17 cellular contexts compared by ENCODE assay signal in the genomic region with DNA sequence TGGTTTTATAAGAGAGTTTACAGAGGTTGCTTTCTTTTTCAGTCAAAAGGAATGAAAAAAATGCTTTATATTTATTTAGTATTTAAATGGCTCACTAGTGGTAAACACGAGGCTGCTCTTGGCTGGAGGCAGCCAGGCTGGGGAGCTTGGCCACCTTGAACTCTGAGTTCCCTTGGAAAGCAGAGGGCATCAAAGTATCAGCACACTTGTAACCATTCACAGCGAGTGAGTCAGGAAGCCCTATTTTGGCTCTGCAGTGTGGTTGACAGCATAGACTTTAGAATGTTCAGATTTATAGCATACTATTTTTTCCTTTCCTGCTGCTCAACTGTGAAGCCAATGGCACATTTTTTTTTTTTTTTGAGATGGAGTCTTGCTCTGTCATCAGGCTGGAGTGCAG. TPM values are rescaled to one million over a fixed set of nuclear protein-coding genes. Genes with fewer than 3 reads are reported as not detected.
DNase-seq lines count a peak whose midpoint lies in the region; ATAC-seq and TF ChIP-seq lines count a peak whose summit lies in the region.
"Had no signal": no experiment of that assay in that cellular context is flagged by ENCODE, and none has a peak within 500 bp of the region (broad histone marks: within the 10 kb centered on the region; RNA-seq: fewer than 3 reads in every experiment).

No MANE protein-coding gene starts in this region.

- DNase-seq in AG08395 (ENCODE audit: low spot score) (peak; percentile 82), HCEC 1CT (peak; percentile 50), astrocyte of the cerebellum (ENCODE audit: low read depth) (peak; percentile 18), left kidney (ENCODE audit: low read depth, low spot score) (peak; percentile 34), A673 (ENCODE audit: low spot score) (no peak), KBM-7 (no peak), WTC11 (ENCODE audit: low spot score) (no peak)
- DNase-seq: activated CD4-positive, alpha-beta T cell treated with anti-CD3 and anti-CD28 coated beads for 1 hour; NCI-H1417 treated with DMSO at 0.1 percent for 48 hours; NCI-H774; stimulated activated CD4-positive, alpha-beta T cell treated with anti-CD3 and anti-CD28 coated beads, Interleukin-2, amount 100 ng/mL, for 48 hours had no signal

- no peak overlapping the region for H3K27ac ChIP-seq in A673 (ENCODE audit: low read depth, low read length, poor library complexity, severe bottlenecking)
- H3K27ac ChIP-seq: breast epithelium had no signal

- no peak overlapping the region for H3K4me3 Mint-ChIP-seq in WTC11
- H3K4me3 Mint-ChIP-seq: activated T-helper 1 cell treated with anti-CD3 and anti-CD28 coated beads, Interleukin-12 subunit alpha, Interleukin-12 subunit beta, Interleukin-2, Interleukin-4 antibody, amounts not matched to agents 30 ng/mL and 10 ng/mL and 1 ng/mL, durations not matched to agents 14 hours and 24 hours and 36 hours; stimulated activated effector memory CD8-positive, alpha-beta T cell treated with anti-CD3 and anti-CD28 coated beads, Interleukin-12 subunit alpha, Interleukin-12 subunit beta, amount 100 ng/mL, for 72 hours had no signal

- H3K27me3 ChIP-seq in A673 (replicated peaks; ENCODE audit: insufficient read depth, low read depth, low read length, poor library complexity), result no peaks in the 10 kb centered on the region
- H3K27me3 ChIP-seq: breast epithelium had no signal

- intact Hi-C loops in A673 (cut with micrococcal nuclease; ENCODE audit: unreplicated experiment), result loop anchor here (5.0 kb wide), 1 partner anchor 91 kb away; a partner anchor contains a TSS

- H3K36me3 Mint-ChIP-seq in WTC11, result no peaks in the 10 kb centered on the region
- H3K36me3 Mint-ChIP-seq: stimulated activated effector memory CD8-positive, alpha-beta T cell treated with anti-CD3 and anti-CD28 coated beads, Interleukin-12 subunit alpha, Interleukin-12 subunit beta, amount 100 ng/mL, for 72 hours had no signal

- H3K27ac Mint-ChIP-seq in WTC11, result no peak overlapping the region
- H3K27ac Mint-ChIP-seq: activated T-helper 1 cell treated with anti-CD3 and anti-CD28 coated beads, Interleukin-12 subunit alpha, Interleukin-12 subunit beta, Interleukin-2, Interleukin-4 antibody, amounts not matched to agents 30 ng/mL and 10 ng/mL and 1 ng/mL, durations not matched to agents 14 hours and 24 hours and 36 hours; progenitor cell of endocrine pancreas; stimulated activated effector memory CD8-positive, alpha-beta T cell treated with anti-CD3 and anti-CD28 coated beads, Interleukin-12 subunit alpha, Interleukin-12 subunit beta, amount 100 ng/mL, for 72 hours had no signal

- no peaks in the 10 kb centered on the region for H3K36me3 ChIP-seq in A673 (ENCODE audit: insufficient read depth, low read length, poor library complexity, severe bottlenecking)
- H3K36me3 ChIP-seq: breast epithelium had no signal

- CTCF ChIA-PET in A673 (lab: Charles Lee) (no interaction called here), WTC11 (lab: Charles Lee) (no interaction called here)

- no TSS peak for BruUV-seq in A673 (replicated peaks; lab: Mats Ljungman, UMichigan)

- H3K9me3 ChIP-seq in A673 (ENCODE audit: low read depth, low read length, poor library complexity, severe bottlenecking), result no peaks in the 10 kb centered on the region
- H3K9me3 ChIP-seq: breast epithelium had no signal

- TF ChIP-seq CTCF in astrocyte of the cerebellum (IDR thresholded peaks at IDR 0.05; ENCODE audit: low read depth, low read length, missing control alignments), result no peak
- TF ChIP-seq CTCF in A673 (conservative IDR thresholded peaks at IDR 0.05; ENCODE audit: low read depth, low read length), result no peak
- no peak for TF ChIP-seq CTCF in WTC11 (IDR thresholded peaks at IDR 0.05)

- POLR2A ChIA-PET in A673 (lab: Charles Lee; ENCODE audit: low non-redundant PET), result no interaction called here
- POLR2A ChIA-PET in WTC11 (lab: Charles Lee), result no interaction called here

- in situ Hi-C loops in astrocyte of the cerebellum (cut with HindIII; ENCODE audit: low sequenced_read_pairs) (loop anchor here (25.0 kb wide), 1 partner anchor 261 kb away; no protein-coding TSS in a partner anchor), KBM-7 (cut with MboI; ENCODE audit: low pct_unique_long_range_greater_than_20kb, low sequenced_read_pairs) (no loop called here)

- no peaks in the 10 kb centered on the region; the same call in 1 of the 2 replicates for H3K27me3 Mint-ChIP-seq in WTC11 (ENCODE audit: low read depth)

- no peak overlapping the region for H3K4me3 ChIP-seq in astrocyte of the cerebellum (ENCODE audit: low read depth, low read length)
- H3K4me3 ChIP-seq in A673 (ENCODE audit: low read depth, low read length, poor library complexity, severe bottlenecking), result no peak overlapping the region
- H3K4me3 ChIP-seq: breast epithelium had no signal

- H3K4me1 ChIP-seq in A673 (ENCODE audit: insufficient read depth, low read length, poor library complexity, severe bottlenecking), result peaks cover 3% of the 10 kb centered on the region
- H3K4me1 ChIP-seq: breast epithelium had no signal

- peaks cover 16% of the 10 kb centered on the region for H3K4me1 Mint-ChIP-seq in WTC11

- ATAC-seq in HG03378 (IDR thresholded peaks at IDR 0.05; ENCODE audit: unreplicated experiment) (no peak), WTC11 (no peak)
- ATAC-seq: HCT116; stimulated activated effector memory CD8-positive, alpha-beta T cell treated with anti-CD3 and anti-CD28 coated beads, Interleukin-12 subunit alpha, Interleukin-12 subunit beta, amount 100 ng/mL, for 72 hours had no signal

- no peaks in the 10 kb centered on the region for H3K9me3 Mint-ChIP-seq in WTC11
- H3K9me3 Mint-ChIP-seq: activated T-helper 1 cell treated with anti-CD3 and anti-CD28 coated beads, Interleukin-12 subunit alpha, Interleukin-12 subunit beta, Interleukin-2, Interleukin-4 antibody, amounts not matched to agents 30 ng/mL and 10 ng/mL and 1 ng/mL, durations not matched to agents 14 hours and 24 hours and 36 hours; stimulated activated effector memory CD8-positive, alpha-beta T cell treated with anti-CD3 and anti-CD28 coated beads, Interleukin-12 subunit alpha, Interleukin-12 subunit beta, amount 100 ng/mL, for 72 hours had no signal

TF ChIP-seq in WTC11, 78 proteins besides CTCF, POLR2A, EP300 and RAD21:
- TF ChIP-seq, protein P1, sequence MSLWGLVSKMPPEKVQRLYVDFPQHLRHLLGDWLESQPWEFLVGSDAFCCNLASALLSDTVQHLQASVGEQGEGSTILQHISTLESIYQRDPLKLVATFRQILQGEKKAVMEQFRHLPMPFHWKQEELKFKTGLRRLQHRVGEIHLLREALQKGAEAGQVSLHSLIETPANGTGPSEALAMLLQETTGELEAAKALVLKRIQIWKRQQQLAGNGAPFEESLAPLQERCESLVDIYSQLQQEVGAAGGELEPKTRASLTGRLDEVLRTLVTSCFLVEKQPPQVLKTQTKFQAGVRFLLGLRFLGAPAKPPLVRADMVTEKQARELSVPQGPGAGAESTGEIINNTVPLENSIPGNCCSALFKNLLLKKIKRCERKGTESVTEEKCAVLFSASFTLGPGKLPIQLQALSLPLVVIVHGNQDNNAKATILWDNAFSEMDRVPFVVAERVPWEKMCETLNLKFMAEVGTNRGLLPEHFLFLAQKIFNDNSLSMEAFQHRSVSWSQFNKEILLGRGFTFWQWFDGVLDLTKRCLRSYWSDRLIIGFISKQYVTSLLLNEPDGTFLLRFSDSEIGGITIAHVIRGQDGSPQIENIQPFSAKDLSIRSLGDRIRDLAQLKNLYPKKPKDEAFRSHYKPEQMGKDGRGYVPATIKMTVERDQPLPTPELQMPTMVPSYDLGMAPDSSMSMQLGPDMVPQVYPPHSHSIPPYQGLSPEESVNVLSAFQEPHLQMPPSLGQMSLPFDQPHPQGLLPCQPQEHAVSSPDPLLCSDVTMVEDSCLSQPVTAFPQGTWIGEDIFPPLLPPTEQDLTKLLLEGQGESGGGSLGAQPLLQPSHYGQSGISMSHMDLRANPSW (CRISPR knock-in tag; conservative IDR thresholded peaks at IDR 0.05; ENCODE audit: low read depth), result no peak
- TF ChIP-seq, protein P2, sequence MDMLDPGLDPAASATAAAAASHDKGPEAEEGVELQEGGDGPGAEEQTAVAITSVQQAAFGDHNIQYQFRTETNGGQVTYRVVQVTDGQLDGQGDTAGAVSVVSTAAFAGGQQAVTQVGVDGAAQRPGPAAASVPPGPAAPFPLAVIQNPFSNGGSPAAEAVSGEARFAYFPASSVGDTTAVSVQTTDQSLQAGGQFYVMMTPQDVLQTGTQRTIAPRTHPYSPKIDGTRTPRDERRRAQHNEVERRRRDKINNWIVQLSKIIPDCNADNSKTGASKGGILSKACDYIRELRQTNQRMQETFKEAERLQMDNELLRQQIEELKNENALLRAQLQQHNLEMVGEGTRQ (CRISPR knock-in tag; IDR thresholded peaks at IDR 0.05), result no peak
- TF ChIP-seq ZNF219 (CRISPR knock-in tag; IDR thresholded peaks at IDR 0.05; ENCODE audit: borderline replicate concordance) (no peak), NR3C1 (CRISPR knock-in tag; conservative IDR thresholded peaks at IDR 0.05; ENCODE audit: low read depth) (no peak), ATF1 (CRISPR knock-in tag; IDR thresholded peaks at IDR 0.05) (no peak), ZNF416 (CRISPR knock-in tag; IDR thresholded peaks at IDR 0.05) (no peak), ZNF396 (CRISPR knock-in tag; IDR thresholded peaks at IDR 0.05; ENCODE audit: borderline replicate concordance) (no peak), FOXJ3 (CRISPR knock-in tag; IDR thresholded peaks at IDR 0.05; ENCODE audit: borderline replicate concordance) (no peak), GTF2I (CRISPR knock-in tag; conservative IDR thresholded peaks at IDR 0.05) (no peak), GRHL2 (CRISPR knock-in tag; IDR thresholded peaks at IDR 0.05; ENCODE audit: insufficient replicate concordance, severe bottlenecking) (no peak), FOXK1 (CRISPR knock-in tag; IDR thresholded peaks at IDR 0.05) (no peak), NFATC4 (CRISPR knock-in tag; IDR thresholded peaks at IDR 0.05) (no peak), ZNF671 (CRISPR knock-in tag; IDR thresholded peaks at IDR 0.05) (no peak), ZNF317 (CRISPR knock-in tag; IDR thresholded peaks at IDR 0.05; ENCODE audit: borderline replicate concordance, low read depth) (no peak), SOX15 (CRISPR knock-in tag; IDR thresholded peaks at IDR 0.05) (no peak), ESRRA (CRISPR knock-in tag; IDR thresholded peaks at IDR 0.05; ENCODE audit: borderline replicate concordance) (no peak)
- TF ChIP-seq, protein P3, sequence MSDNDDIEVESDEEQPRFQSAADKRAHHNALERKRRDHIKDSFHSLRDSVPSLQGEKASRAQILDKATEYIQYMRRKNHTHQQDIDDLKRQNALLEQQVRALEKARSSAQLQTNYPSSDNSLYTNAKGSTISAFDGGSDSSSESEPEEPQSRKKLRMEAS (CRISPR knock-in tag; IDR thresholded peaks at IDR 0.05), result no peak
TF ChIP-seq in WTC11: peak in this region for 0.

RNA-seq across cellular contexts. Expression of a gene that starts 51.6 kb away (rescaled TPM):
- total RNA-seq in A673 (2021) (274 and 350 TPM in 2 replicates), WTC11 (2021) (215 to 249 TPM (median 217 TPM) in 3 replicates)

Comparison
In these comparisons a context has a peak if more than half of its experiments do, and no peak if none do; other contexts are left out.
1. DNase-seq: peak in AG08395 (single experiment), HCEC 1CT (single experiment), astrocyte of the cerebellum (single experiment) and left kidney (single experiment); none in A673 (single experiment), KBM-7 (single experiment) and WTC11 (single experiment).